ENCODE assay signal across 8 cellular contexts in the genomic region with DNA sequence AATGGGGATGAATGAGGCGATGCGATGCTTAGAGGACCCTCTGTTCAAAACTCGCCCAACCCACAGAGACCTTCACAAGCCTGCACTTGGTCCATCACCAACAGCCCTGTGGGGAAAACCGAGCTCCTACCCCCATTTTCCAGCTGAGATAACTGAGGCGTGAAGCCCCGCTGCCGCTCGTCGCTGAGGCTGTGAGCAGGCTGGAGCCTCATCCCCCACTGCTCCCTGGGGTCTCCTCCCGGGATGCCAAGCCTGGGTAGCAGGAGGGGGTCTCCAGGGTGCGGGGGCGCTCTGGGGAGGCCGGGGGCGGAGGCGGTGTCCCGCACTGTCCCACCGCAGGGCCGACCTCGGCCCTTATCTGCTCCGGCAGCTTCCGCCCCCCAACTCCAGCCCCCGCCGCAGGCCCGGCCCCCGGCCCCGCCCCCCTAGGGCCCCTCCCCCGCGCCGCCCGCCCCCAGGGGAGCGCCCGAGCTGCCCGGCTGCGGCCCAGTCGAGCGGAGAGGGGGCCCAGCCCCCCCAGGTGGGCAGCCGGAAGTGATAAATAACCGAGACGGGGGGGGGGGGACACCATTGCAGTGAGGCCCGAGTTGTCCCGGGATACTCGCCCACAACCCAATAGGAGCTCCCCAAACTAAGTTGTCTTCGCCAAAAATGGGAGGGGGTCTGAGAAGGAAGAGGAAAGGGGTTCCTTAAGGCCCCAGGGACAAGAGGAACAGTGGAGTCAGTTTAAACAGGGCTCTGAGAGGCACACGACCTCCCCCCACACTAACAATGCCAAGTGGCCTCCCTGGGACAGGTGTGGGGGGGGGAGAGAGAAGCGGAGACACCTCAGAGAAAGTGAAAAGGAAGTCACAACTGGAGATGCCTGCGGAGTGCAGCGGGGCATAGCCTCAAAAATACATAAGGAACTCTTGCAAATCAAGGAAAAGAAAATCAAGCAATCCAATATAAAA. TPM values are rescaled to one million over a fixed set of nuclear protein-coding genes. Genes with fewer than 3 reads are reported as not detected.
DNase-seq lines count a peak whose midpoint lies in the region; ATAC-seq and TF ChIP-seq lines count a peak whose summit lies in the region.

No MANE protein-coding gene starts in this region.

- CTCF ChIA-PET in activated CD8-positive, alpha-beta memory T cell treated with anti-CD3 and anti-CD28 coated beads, Interleukin-2, amount 10 ng/mL, durations not matched to agents 7 days and 5 days (lab: Charles Lee): interaction anchor here (1.1 to 2.0 kb wide), 3 partner anchors 11 to 26 kb away, joined by 4 to 12 read pairs (median 6); no protein-coding TSS in a partner anchor

- H3K4me3 Mint-ChIP-seq in activated CD8-positive, alpha-beta memory T cell treated with anti-CD3 and anti-CD28 coated beads, Interleukin-2, amount 10 ng/mL, durations not matched to agents 7 days and 5 days: peak overlapping the region; percentile 66

- H3K18ac ChIP-seq in mesendoderm (ENCODE audit: low read length): peak overlapping the region; percentile 62

- H3K4me3 ChIP-seq in SK-N-MC (peak overlapping the region; percentile 82), coronary artery (peak overlapping the region; percentile 71), mesendoderm (ENCODE audit: low read length) (no peak overlapping the region), uterus (peak overlapping the region; percentile 49)

- TF ChIP-seq CTCF in coronary artery (IDR thresholded peaks at IDR 0.05) (no peak), uterus (IDR thresholded peaks at IDR 0.05) (no peak)

- no peak overlapping the region for H3K4ac ChIP-seq in mesendoderm (ENCODE audit: low read depth, low read length)

- no peaks in the 10 kb centered on the region for H3K27me3 ChIP-seq in mesendoderm (ENCODE audit: insufficient read depth, low read length, poor library complexity)
- H3K27me3 ChIP-seq in uterus: no peaks in the 10 kb centered on the region

- no peaks in the 10 kb centered on the region for H3K36me3 Mint-ChIP-seq in activated CD8-positive, alpha-beta memory T cell treated with anti-CD3 and anti-CD28 coated beads, Interleukin-2, amount 10 ng/mL, durations not matched to agents 7 days and 5 days

- H3K27ac ChIP-seq in SK-N-MC (peak overlapping the region; percentile 69; the same call in 1 of the 2 replicates), coronary artery (peak overlapping the region; percentile 79), mesendoderm (ENCODE audit: low read depth, low read length) (peak overlapping the region; percentile 81), uterus (peak overlapping the region; percentile 81 to 92)

- H2AK5ac ChIP-seq in mesendoderm (ENCODE audit: low read length): no peak overlapping the region

- no peak overlapping the region for H4K5ac ChIP-seq in mesendoderm (ENCODE audit: low read length)

- no peaks in the 10 kb centered on the region for H3K36me3 ChIP-seq in SK-N-MC (ENCODE audit: insufficient read depth, low read length)
- H3K36me3 ChIP-seq in mesendoderm (ENCODE audit: control insufficient read depth, insufficient read depth, low read length): no peaks in the 10 kb centered on the region
- no peaks in the 10 kb centered on the region for H3K36me3 ChIP-seq in uterus

- H3K79me1 ChIP-seq in mesendoderm (ENCODE audit: low read length): no peaks in the 10 kb centered on the region

- no peaks in the 10 kb centered on the region for H3K27me3 Mint-ChIP-seq in activated CD8-positive, alpha-beta memory T cell treated with anti-CD3 and anti-CD28 coated beads, Interleukin-2, amount 10 ng/mL, durations not matched to agents 7 days and 5 days

- peak overlapping the region; percentile 74 for H3K4me2 ChIP-seq in mesendoderm (ENCODE audit: low read length)

- peak overlapping the region; percentile 59 for H3K27ac Mint-ChIP-seq in activated CD8-positive, alpha-beta memory T cell treated with anti-CD3 and anti-CD28 coated beads, Interleukin-2, amount 10 ng/mL, durations not matched to agents 7 days and 5 days

- H3K4me1 Mint-ChIP-seq in activated CD8-positive, alpha-beta memory T cell treated with anti-CD3 and anti-CD28 coated beads, Interleukin-2, amount 10 ng/mL, durations not matched to agents 7 days and 5 days: peaks cover 15% of the 10 kb centered on the region

- no peaks in the 10 kb centered on the region for H3K9me3 Mint-ChIP-seq in activated CD8-positive, alpha-beta memory T cell treated with anti-CD3 and anti-CD28 coated beads, Interleukin-2, amount 10 ng/mL, durations not matched to agents 7 days and 5 days (ENCODE audit: low read depth)

- H3K4me1 ChIP-seq in mesendoderm (ENCODE audit: control insufficient read depth, low read depth, low read length) (peaks cover 9% of the 10 kb centered on the region), uterus (peaks cover 0 to 6% of the 10 kb centered on the region in 2 donors)

- no peaks in the 10 kb centered on the region for H3K9me3 ChIP-seq in SK-N-MC (ENCODE audit: low read depth, low read length)
- H3K9me3 ChIP-seq in uterus: no peaks in the 10 kb centered on the region

- no peak overlapping the region for H3K23ac ChIP-seq in mesendoderm (ENCODE audit: low read length)

- ATAC-seq in activated CD8-positive, alpha-beta memory T cell treated with anti-CD3 and anti-CD28 coated beads, Interleukin-2, amount 10 ng/mL, durations not matched to agents 7 days and 5 days: peak; percentile 87
- ATAC-seq in HG02884 (IDR thresholded peaks at IDR 0.05; ENCODE audit: unreplicated experiment): peak; percentile 27

- intact Hi-C loops in uterus (cut with DNase I; ENCODE audit: low total_unique reads): no loop called here

- H3K9ac ChIP-seq in SK-N-MC (ENCODE audit: insufficient read length) (peak overlapping the region; percentile 67), mesendoderm (ENCODE audit: low read length) (peak overlapping the region; percentile 61)

- TF ChIP-seq POLR2A in uterus (IDR thresholded peaks at IDR 0.05): peak in 1 of 2 donors; percentile 63

- no peak for DNase-seq in activated CD8-positive, alpha-beta memory T cell treated with anti-CD3 and anti-CD28 coated beads, Interleukin-2, amount 10 ng/mL, durations not matched to agents 7 days and 5 days
- no peak for DNase-seq in activated CD8-positive, alpha-beta memory T cell treated with anti-CD3 and anti-CD28 coated beads, Interleukin-2, amount 50 U/mL, for 4 hours
- DNase-seq in SK-N-MC (ENCODE audit: low read depth, low spot score): no peak
- DNase-seq in coronary artery (ENCODE audit: low spot score): no peak
- DNase-seq in mesendoderm: peak; percentile 76
- peak in 1 of 2 donors; percentile 59 for DNase-seq in uterus
- no peak for DNase-seq in SK-N-DZ (ENCODE audit: low spot score)

- H3K56ac ChIP-seq in mesendoderm (ENCODE audit: low read length): peak overlapping the region; percentile 90

- peak overlapping the region; percentile 11 for H2BK120ac ChIP-seq in mesendoderm (ENCODE audit: low read depth, low read length)

- H4K8ac ChIP-seq in mesendoderm (ENCODE audit: low read depth, low read length): no peak overlapping the region

- H2BK15ac ChIP-seq in mesendoderm (replicated peaks; ENCODE audit: low read depth): no peak overlapping the region

- peak overlapping the region; percentile 68 for H2BK5ac ChIP-seq in mesendoderm (ENCODE audit: low read length)

- WGBS in mesendoderm (ENCODE audit: extremely low coverage, insufficient coverage, low lambda C conversion rate): no CpG with 5 or more reads among the region's 47 CpGs

- no peaks in the 10 kb centered on the region for H3K79me2 ChIP-seq in mesendoderm (ENCODE audit: control insufficient read depth, insufficient read depth, low read length)

RNA-seq across cellular contexts. Expression of a gene that starts 8.3 kb away (rescaled TPM):
- total RNA-seq in activated CD8-positive, alpha-beta memory T cell treated with anti-CD3 and anti-CD28 coated beads, Interleukin-2, amount 10 ng/mL, durations not matched to agents 7 days and 5 days: 10 to 100 TPM; 18.2 to 22.1 TPM
- 10.9 TPM for polyA plus RNA-seq in mesendoderm (2013, experiment 1 of 2)
- 11.3 TPM for polyA plus RNA-seq in mesendoderm (2013, experiment 2 of 2)
- total RNA-seq in uterus: 10 to 100 TPM; 30.9 to 79.2 (median 64.2) TPM
- 27.2 and 37.3 TPM in 2 replicates for polyA plus RNA-seq in SK-N-DZ (2014; cell fraction: cytosol; rRNA removed)
- polyA plus RNA-seq in SK-N-DZ (2014; cell fraction: nucleus; rRNA removed): 82.3 and 117 TPM in 2 replicates

RNA-seq across cellular contexts. Expression of a gene that starts 21.8 kb away (rescaled TPM):
- total RNA-seq in activated CD8-positive, alpha-beta memory T cell treated with anti-CD3 and anti-CD28 coated beads, Interleukin-2, amount 10 ng/mL, durations not matched to agents 7 days and 5 days: not detected
- polyA plus RNA-seq in mesendoderm (2013, experiment 1 of 2): 0.70 TPM
- polyA plus RNA-seq in mesendoderm (2013, experiment 2 of 2): 0.63 TPM
- total RNA-seq in uterus: 1 to 10 TPM; 4.9 to 9.7 (median 7.6) TPM
- polyA plus RNA-seq in SK-N-DZ (2014; cell fraction: cytosol; rRNA removed): 0.29 and 0.31 TPM in 2 replicates
- not detected in 2 replicates for polyA plus RNA-seq in SK-N-DZ (2014; cell fraction: nucleus; rRNA removed)

RNA-seq across cellular contexts. Expression of a gene that starts 26.1 kb away (rescaled TPM):
- total RNA-seq in activated CD8-positive, alpha-beta memory T cell treated with anti-CD3 and anti-CD28 coated beads, Interleukin-2, amount 10 ng/mL, durations not matched to agents 7 days and 5 days: 100 to 1,000 TPM; 150 to 164 TPM
- polyA plus RNA-seq in mesendoderm (2013, experiment 1 of 2): 136 TPM
- polyA plus RNA-seq in mesendoderm (2013, experiment 2 of 2): 143 TPM
- 100 to 1,000 TPM in 1 of 4 donors, 10 to 100 TPM in 3; 43.8 to 161 (median 96.2) TPM for total RNA-seq in uterus
- 322 and 344 TPM in 2 replicates for polyA plus RNA-seq in SK-N-DZ (2014; cell fraction: cytosol; rRNA removed)
- polyA plus RNA-seq in SK-N-DZ (2014; cell fraction: nucleus; rRNA removed): 120 and 171 TPM in 2 replicates

RNA-seq across cellular contexts. Expression of a gene that starts 47.6 kb away (rescaled TPM):
- total RNA-seq in activated CD8-positive, alpha-beta memory T cell treated with anti-CD3 and anti-CD28 coated beads, Interleukin-2, amount 10 ng/mL, durations not matched to agents 7 days and 5 days: not detected
- not detected for polyA plus RNA-seq in mesendoderm (2013, experiment 1 of 2)
- not detected for polyA plus RNA-seq in mesendoderm (2013, experiment 2 of 2)
- under 1 TPM in 2 of 4 donors, not detected in 2; 0.09 to 0.14 TPM for total RNA-seq in uterus
- polyA plus RNA-seq in SK-N-DZ (2014; cell fraction: cytosol; rRNA removed): not detected in 2 replicates
- 0.40 and 0.79 TPM in 2 replicates for polyA plus RNA-seq in SK-N-DZ (2014; cell fraction: nucleus; rRNA removed)

RNA-seq across cellular contexts. Expression of a gene that starts 48.8 kb away (rescaled TPM):
- total RNA-seq in activated CD8-positive, alpha-beta memory T cell treated with anti-CD3 and anti-CD28 coated beads, Interleukin-2, amount 10 ng/mL, durations not matched to agents 7 days and 5 days: under 1 TPM; 0.16 to 0.79 TPM
- 0.14 TPM for polyA plus RNA-seq in mesendoderm (2013, experiment 1 of 2)
- 0.28 TPM for polyA plus RNA-seq in mesendoderm (2013, experiment 2 of 2)
- under 1 TPM in 1 of 4 donors, not detected in 3; 0.41 TPM for total RNA-seq in uterus
- polyA plus RNA-seq in SK-N-DZ (2014; cell fraction: cytosol; rRNA removed): 0.28 and 1.2 TPM in 2 replicates
- polyA plus RNA-seq in SK-N-DZ (2014; cell fraction: nucleus; rRNA removed): 0.31 TPM in 1 of 2 replicates, not detected in the other

Comparison
In these comparisons a context has a peak if more than half of its experiments do, and no peak if none do; other contexts are left out.
1. RNA of a gene that starts 21.8 kb away (total RNA-seq): 4.9 to 9.7 TPM in uterus; not detected in activated CD8-positive, alpha-beta memory T cell treated with anti-CD3 and anti-CD28 coated beads, Interleukin-2, amount 10 ng/mL, durations not matched to agents 7 days and 5 days; every median in the first group is over 4 times any median in the second.
2. Peak in every context shown above with its lines, with median percentiles within 50 percentile points of each other: H3K27ac ChIP-seq.